Comparison of ENCODE assay signal across 10 cellular contexts in genomic region chr9:114389612-114390368, GRCh38. TPM values are rescaled to one million over a fixed set of nuclear protein-coding genes. Genes with fewer than 3 reads are reported as not detected.
DNase-seq lines count a peak whose midpoint lies in the region; ATAC-seq, FAIRE-seq and TF ChIP-seq lines count a peak whose summit lies in the region.
"Had no signal": no experiment of that assay in that cellular context is flagged by ENCODE, and none has a peak within 500 bp of the region (broad histone marks: within the 10 kb centered on the region; RNA-seq: fewer than 3 reads in every experiment).

No MANE protein-coding gene starts in this region.

- H3K4me3 ChIP-seq in GM12865 (ENCODE audit: low read depth, low read length) (peak overlapping the region; percentile 93), GM12878 (peak overlapping the region; percentile 91), neutrophil (ENCODE audit: low read depth in 1 of 2, low read length in 1 of 2) (peak overlapping the region in 1 of 2 experiments; percentile 14)

- peak overlapping the region; percentile 99 for H3K9ac ChIP-seq in GM12878 (ENCODE audit: control insufficient read depth, insufficient read depth, low read length)

- no peaks in the 10 kb centered on the region for H4K20me1 ChIP-seq in GM12878 (ENCODE audit: control insufficient read depth, insufficient read depth)

- no peaks in the 10 kb centered on the region for H3K27me3 ChIP-seq in GM12878 (replicated peaks in 1 of 2; ENCODE audit: control insufficient read depth in 2 of 2, insufficient read depth in 2 of 2, low read length in 1 of 2)
- H3K27me3 ChIP-seq in neutrophil, result no peaks in the 10 kb centered on the region

- no peak overlapping the region for H2AFZ ChIP-seq in GM12878 (ENCODE audit: control insufficient read depth, low read depth, low read length)

- H3K27ac ChIP-seq in GM12878 (ENCODE audit: control insufficient read depth, insufficient read depth) (peak overlapping the region; percentile 100), neutrophil (peak overlapping the region; percentile 98)

- WGBS in GM12878 (ENCODE audit: insufficient coverage, insufficient replicate concordance, low lambda C conversion rate, missing lambda C conversion rate), result 47% methylated on average over 7 of the region's 7 CpGs

- H3K9me3 ChIP-seq in GM12878 (replicated peaks; ENCODE audit: control insufficient read depth, insufficient read depth, low read length) (no peaks in the 10 kb centered on the region), neutrophil (no peaks in the 10 kb centered on the region)

- H3K79me2 ChIP-seq in GM12878 (ENCODE audit: control insufficient read depth, insufficient read depth, low read length), result peaks cover 88% of the 10 kb centered on the region

- H3K36me3 ChIP-seq in GM12878 (ENCODE audit: control insufficient read depth in 2 of 2, insufficient read depth in 2 of 2, low read length in 1 of 2), result peaks cover 0 to 2% of the 10 kb centered on the region in 2 experiments; a peak in 2 of 4 replicates
- H3K36me3 ChIP-seq in neutrophil, result peaks cover 41% of the 10 kb centered on the region

- BruUV-seq in GM12878 (replicated peaks; lab: Mats Ljungman, UMichigan), result no TSS peak

- DNase-seq in GM12865 (ENCODE audit: low read depth) (peak; percentile 66), KBM-7 (peak; percentile 31), GM12878 (ENCODE audit: low read depth, low spot score) (no peak), head of caudate nucleus (no peak)
- DNase-seq: stimulated activated CD4-positive, alpha-beta T cell treated with anti-CD3 and anti-CD28 coated beads, Interleukin-12 subunit alpha, Interleukin-12 subunit beta, amount 100 ng/mL, for 4 hours had no signal

- no peak for TF ChIP-seq EP300 in GM12878 (IDR thresholded peaks at IDR 0.05; ENCODE audit: borderline replicate concordance in 1 of 2, control insufficient read depth in 1 of 2, low read depth in 2 of 2, low read length in 2 of 2)

- TF ChIP-seq CTCF in GM12865 (IDR thresholded peaks at IDR 0.05; ENCODE audit: insufficient read depth, low read depth, low read length, missing control alignments), result no peak
- peak; percentile 21 to 51 (median 22); a peak in 5 of 6 replicates for TF ChIP-seq CTCF in GM12878 (IDR thresholded peaks at IDR 0.05 in 2 of 3, conservative IDR thresholded peaks at IDR 0.05 in 1 of 3; ENCODE audit: control insufficient read depth in 2 of 3, extremely low read depth in 1 of 3, insufficient read depth in 1 of 3, low read depth in 3 of 3, low read length in 3 of 3)
- TF ChIP-seq CTCF in neutrophil (IDR thresholded peaks at IDR 0.05), result no peak

- intact Hi-C loops in GM12878 (cut with micrococcal nuclease; ENCODE audit: unreplicated experiment), result loop anchor here (5.0 to 10.0 kb wide), 2 partner anchors 223 to 1115 kb away; partner anchors contain the start of genes CDC26, PRPF4 and TMEM268
- intact Hi-C loops in head of caudate nucleus (cut with DNase I), result no loop called here

- peak overlapping the region; percentile 100 for H3K4me2 ChIP-seq in GM12878 (ENCODE audit: control insufficient read depth, insufficient read depth)

- CTCF ChIA-PET in GM12878 (lab: Yijun Ruan, JAX), result interaction anchor here (0.8 to 10.2 kb wide), 21 partner anchors 8 to 221 kb away, joined by 3 to 122 read pairs (median 5); no protein-coding TSS in a partner anchor

- SMC1A ChIA-PET in GM12878 (lab: Charles Lee; ENCODE audit: uncharacterized antibody, unreplicated experiment), result interaction anchor here (1.0 to 12.8 kb wide), 16 partner anchors 12 to 264 kb away, joined by 3 to 327 read pairs (median 5); no protein-coding TSS in a partner anchor

- RAD21 ChIA-PET in GM12878 (lab: Charles Lee; ENCODE audit: unreplicated experiment), result interaction anchor here (0.8 to 13.0 kb wide), 27 partner anchors 7 to 264 kb away, joined by 3 to 251 read pairs (median 4); no protein-coding TSS in a partner anchor

- POLR2A ChIA-PET in GM12878 (lab: Charles Lee), result interaction anchor here (0.5 to 13.2 kb wide), 13 partner anchors 7 to 1027 kb away, joined by 3 to 312 read pairs (median 9); no protein-coding TSS in a partner anchor

- ATAC-seq in GM12878 (peak; percentile 21), HG02870 (IDR thresholded peaks at IDR 0.05; ENCODE audit: unreplicated experiment) (no peak), GM19328 (IDR thresholded peaks at IDR 0.05; ENCODE audit: unreplicated experiment) (no peak), HG03175 (IDR thresholded peaks at IDR 0.05; ENCODE audit: unreplicated experiment) (no peak)

- peaks cover 63% of the 10 kb centered on the region for H3K4me1 ChIP-seq in GM12878 (ENCODE audit: control insufficient read depth, insufficient read depth, low read length)
- peaks cover 63 to 85% of the 10 kb centered on the region in 2 experiments for H3K4me1 ChIP-seq in neutrophil (ENCODE audit: control insufficient read depth in 1 of 2, insufficient read depth in 1 of 2, low read depth in 1 of 2, low read length in 1 of 2)

- in situ Hi-C loops in KBM-7 (cut with MboI; ENCODE audit: low pct_unique_long_range_greater_than_20kb, low sequenced_read_pairs) (no loop called here), GM12878 (cut with MboI) (loop anchor here (5.0 kb wide), 1 partner anchor 223 kb away; the partner anchor contains the start of gene TMEM268)

- peak; percentile 30 for TF ChIP-seq POLR2A in GM12878 (IDR thresholded peaks at IDR 0.05; ENCODE audit: low read depth, low read length)

- no peak for FAIRE-seq in GM12878 (lab: Jason Lieb, UNC)
- FAIRE-seq: frontal cortex had no signal

- TF ChIP-seq RAD21 in GM12878 (IDR thresholded peaks at IDR 0.05; ENCODE audit: insufficient read depth, low read depth, low read length), result peak; percentile 50

TF ChIP-seq in GM12878, 131 proteins besides CTCF, POLR2A, EP300 and RAD21 (continues in another document):
- TF ChIP-seq ATF7 (IDR thresholded peaks at IDR 0.05; ENCODE audit: low read depth) (peak; percentile 37), FOXK2 (IDR thresholded peaks at IDR 0.05) (no peak), PKNOX1 (IDR thresholded peaks at IDR 0.05) (peak; percentile 95), MTA2 (IDR thresholded peaks at IDR 0.05; ENCODE audit: low read depth) (0 out of 2 replicates have a peak, but pooled peaks have one; percentile 28), MYC (IDR thresholded peaks at IDR 0.05; ENCODE audit: insufficient read depth, insufficient read length, insufficient replicate concordance, low read length, severe bottlenecking) (no peak), ZNF274 (IDR thresholded peaks at IDR 0.05; ENCODE audit: insufficient read depth, insufficient read length) (no peak), ZNF687 (IDR thresholded peaks at IDR 0.05) (0 out of 2 replicates have a peak, but pooled peaks have one; percentile 36)

RNA-seq across cellular contexts. Expression of gene AKNA, which starts 2.0 kb away (rescaled TPM):
- 305 and 316 TPM in 2 replicates for total RNA-seq in GM12878 (2013; cell fraction: nucleolus; rRNA removed)
- total RNA-seq in GM12878 (2014; rRNA removed) (49.4 and 59.0 TPM in 2 replicates), GM12878 (2014; rRNA removed; fragmentation: Illumina TruSeq; extraction: Trizol) (36.0 and 39.8 TPM in 2 replicates), GM12878 (2021) (117 and 132 TPM in 2 replicates)
- 22.0 TPM for polyA plus RNA-seq in GM12878 (2011; ENCODE audit: low read depth)
- polyA plus RNA-seq in GM12878 (2011; rRNA removed) (18.0 and 30.1 TPM in 2 replicates), GM12878 (2014; fragmentation: Illumina TruSeq; extraction: Trizol) (27.2 and 57.6 TPM in 2 replicates), GM12878 (2014; fragmentation: Nextera tagmentation; extraction: Ambion mirVana) (1 to 10 TPM; 1.6 to 5.0 TPM), GM12878 (2014; rRNA removed) (71.9 and 77.7 TPM in 2 replicates), GM12878 (2016; fragmentation: Nextera tagmentation; extraction: Ambion mirVana) (10 to 100 TPM; 28.0 to 30.9 TPM)
- polyA plus RNA-seq in GM12878 (2011; cell fraction: cytosol; rRNA removed), result 33.7 and 39.1 TPM in 2 replicates
- polyA plus RNA-seq in GM12878 (2011; cell fraction: nucleus; rRNA removed), result 107 and 123 TPM in 2 replicates
- 57.1 and 64.5 TPM in 2 replicates for polyA plus RNA-seq in GM12878 (2012)
- polyA minus RNA-seq in GM12878 (2011; rRNA and poly(A)+ RNA removed), result 47.4 and 97.2 TPM in 2 replicates
- polyA minus RNA-seq in GM12878 (2011; cell fraction: cytosol; rRNA and poly(A)+ RNA removed), result 31.4 and 34.5 TPM in 2 replicates
- 64.4 and 127 TPM in 2 replicates for polyA minus RNA-seq in GM12878 (2011; cell fraction: nucleus; rRNA and poly(A)+ RNA removed)

Comparison
In these comparisons a context has a peak if more than half of its experiments do, and no peak if none do; other contexts are left out.
1. DNase-seq: peak in GM12865 (single experiment) and KBM-7 (single experiment); none in GM12878 (single experiment) and head of caudate nucleus (0 of 42).
2. CTCF ChIP-seq: peak in GM12878 (3 of 3); none in GM12865 (single experiment) and neutrophil (single experiment).